Comparison of ENCODE assay signal across 8 cellular contexts in the genomic region with DNA sequence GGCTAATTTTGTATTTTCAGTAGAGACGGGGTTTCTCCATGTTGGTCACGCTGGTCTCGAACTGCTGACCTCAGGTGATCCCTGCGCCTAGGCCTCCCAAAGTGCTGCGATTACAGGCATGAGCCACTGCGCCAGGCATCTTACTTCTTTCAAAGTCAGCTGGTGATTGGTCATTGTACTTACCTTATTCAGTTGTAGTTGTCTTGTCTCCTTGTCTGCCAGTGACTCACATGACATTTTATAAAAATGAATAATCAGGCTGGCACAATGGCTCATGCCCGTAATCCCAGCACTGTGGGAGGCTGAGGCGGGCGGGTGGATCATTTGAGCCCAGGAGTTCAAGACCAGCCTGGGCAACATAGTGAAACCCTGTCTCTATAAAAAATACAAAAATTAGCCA. TPM values are rescaled to one million over a fixed set of nuclear protein-coding genes. Genes with fewer than 3 reads are reported as not detected.
DNase-seq lines count a peak whose midpoint lies in the region; ATAC-seq, FAIRE-seq and TF ChIP-seq lines count a peak whose summit lies in the region.
"Not testable (repeated sequence)": the region's sequence is repeated elsewhere in the genome, so short reads cannot be mapped to it uniquely, and the experiment has no call there.

No MANE protein-coding gene starts in this region.

- not testable (repeated sequence) for H3K27ac Mint-ChIP-seq in activated CD8-positive, alpha-beta T cell treated with anti-CD3 and anti-CD28 coated beads for 36 hours

- 0 out of 2 replicates have a peak overlapping the region, but pooled peaks have one; percentile 48 for H2BK20ac ChIP-seq in H1 (ENCODE audit: low read length)

- not testable (repeated sequence) for H3K27me3 Mint-ChIP-seq in activated CD8-positive, alpha-beta T cell treated with anti-CD3 and anti-CD28 coated beads for 36 hours

- 85 to 86% methylated on average over 9 of the region's 9 CpGs for WGBS in GM23248 (ENCODE audit: low coverage in 1 of 2, low lambda C conversion rate in 2 of 2, missing lambda C conversion rate in 2 of 2), 2 experiments
- 93% methylated on average over 9 of the region's 9 CpGs; no CpG with 5 or more reads in 1 of the 2 experiments for WGBS in H1 (ENCODE audit: extremely low coverage in 1 of 2, insufficient coverage in 1 of 2, insufficient read length in 1 of 2, insufficient replicate concordance in 2 of 2, low coverage in 1 of 2, low lambda C conversion rate in 2 of 2, missing lambda C conversion rate in 1 of 2), 2 experiments

- H4K5ac ChIP-seq in H1 (ENCODE audit: insufficient read length, low read depth, low read length): not testable (repeated sequence)

- H4K20me1 ChIP-seq in GM23248 (ENCODE audit: insufficient read depth); H1 (replicated peaks in 1 of 2; ENCODE audit: control insufficient read depth in 1 of 2, insufficient read depth in 2 of 2, low read length in 2 of 2): not testable (repeated sequence)

- not testable (repeated sequence) for H2AFZ ChIP-seq in GM23248; H1 (ENCODE audit: low read length)

- not testable (repeated sequence) for H2BK120ac ChIP-seq in H1 (replicated peaks; ENCODE audit: low read depth, low read length)

- H3K36me3 ChIP-seq in GM23248 (ENCODE audit: low read depth); H1 (ENCODE audit: control insufficient read depth in 2 of 4, insufficient read depth in 4 of 4, low read length in 3 of 4); upper lobe of right lung: not testable (repeated sequence)

- H2BK5ac ChIP-seq in H1 (ENCODE audit: low read depth, low read length): not testable (repeated sequence)

- H3F3A ChIP-seq in GM23248 (ENCODE audit: insufficient read depth): not testable (repeated sequence)

- H2BK12ac ChIP-seq in H1 (ENCODE audit: low read depth, low read length): not testable (repeated sequence)

- intact Hi-C loops in activated CD8-positive, alpha-beta T cell treated with anti-CD3 and anti-CD28 coated beads for 36 hours (cut with micrococcal nuclease); upper lobe of right lung (cut with DNase I): not testable (repeated sequence)

- not testable (repeated sequence) for H4K91ac ChIP-seq in H1 (replicated peaks; ENCODE audit: insufficient read length, low read length)

- not testable (repeated sequence) for H2BK15ac ChIP-seq in H1 (ENCODE audit: low read length)

- not testable (repeated sequence) for H3K9me3 Mint-ChIP-seq in activated CD8-positive, alpha-beta T cell treated with anti-CD3 and anti-CD28 coated beads for 36 hours

- not testable (repeated sequence) for H3K79me2 ChIP-seq in GM23248 (ENCODE audit: insufficient read depth); H1 (ENCODE audit: control insufficient read depth in 1 of 2, insufficient read depth in 2 of 2, low read length in 2 of 2)

- not testable (repeated sequence) for H3K4ac ChIP-seq in H1 (replicated peaks; ENCODE audit: insufficient read length, low read depth, low read length)

- not testable (repeated sequence) for H3K4me3 ChIP-seq in GM23248; H1 (ENCODE audit: extremely low read depth in 1 of 4, insufficient read depth in 2 of 4, low read depth in 3 of 4, low read length in 4 of 4); upper lobe of right lung

- H4K8ac ChIP-seq in H1 (ENCODE audit: extremely low read depth, insufficient read depth, low read length): not testable (repeated sequence)

- H2AK5ac ChIP-seq in H1 (ENCODE audit: low read depth, low read length): not testable (repeated sequence)

- CTCF ChIA-PET in RWPE1 (lab: Yijun Ruan, JAX); activated CD8-positive, alpha-beta T cell treated with anti-CD3 and anti-CD28 coated beads for 36 hours (lab: Charles Lee); H1 (lab: Charles Lee; ENCODE audit: partially characterized antibody): not testable (repeated sequence)

- POLR2A ChIA-PET in RWPE1 (lab: Yijun Ruan, JAX; ENCODE audit: low non-redundant PET); activated CD8-positive, alpha-beta T cell treated with anti-CD3 and anti-CD28 coated beads for 36 hours (lab: Charles Lee): not testable (repeated sequence)
- POLR2A ChIA-PET in H1 (lab: Charles Lee; ENCODE audit: partially characterized antibody): interaction anchor here (0.6 kb wide), 1 partner anchor 487 kb away, joined by 3 read pairs; no protein-coding TSS in a partner anchor

- not testable (repeated sequence) for H3K23me2 ChIP-seq in H1 (ENCODE audit: low read depth, low read length)

- FAIRE-seq in H1 (lab: Jason Lieb, UNC): not testable (repeated sequence)

- not testable (repeated sequence) for H3K9ac ChIP-seq in GM23248; H1 (replicated peaks in 1 of 4; ENCODE audit: extremely low read depth in 1 of 4, low read depth in 3 of 4, low read length in 3 of 4)

- H3K27ac ChIP-seq in GM23248; H1 (ENCODE audit: low read depth, low read length); upper lobe of right lung: not testable (repeated sequence)
- peak overlapping the region; percentile 15; the same call in 1 of the 2 replicates for H3K27ac ChIP-seq in RWPE1

- peak; percentile 84 for DNase-seq in A172 (ENCODE audit: low spot score)
- peak; percentile 31 for DNase-seq in GM23248
- DNase-seq in M059J (ENCODE audit: low read depth): peak; percentile 76
- DNase-seq in RWPE1 (ENCODE audit: low spot score): peak; percentile 86
- peak; percentile 6 for DNase-seq in activated CD8-positive, alpha-beta T cell treated with anti-CD3 and anti-CD28 coated beads for 36 hours
- not testable (repeated sequence) for DNase-seq in H1 (ENCODE audit: low read depth in 1 of 2, low spot score in 2 of 2)
- DNase-seq in left lobe of liver (ENCODE audit: low spot score): peak; percentile 19
- peak; percentile 17 for DNase-seq in upper lobe of right lung

- ATAC-seq in activated CD8-positive, alpha-beta T cell treated with anti-CD3 and anti-CD28 coated beads for 36 hours: peak; percentile 17
- ATAC-seq in left lobe of liver, upper lobe of right lung: not testable (repeated sequence)

- H3K27me3 ChIP-seq in GM23248 (replicated peaks; ENCODE audit: insufficient read depth); H1 (replicated peaks in 1 of 4; ENCODE audit: control insufficient read depth in 3 of 4, extremely low read depth in 1 of 4, insufficient read depth in 3 of 4, low read length in 3 of 4); upper lobe of right lung: not testable (repeated sequence)

- not testable (repeated sequence) for H3K4me3 Mint-ChIP-seq in activated CD8-positive, alpha-beta T cell treated with anti-CD3 and anti-CD28 coated beads for 36 hours

- TF ChIP-seq POLR2A in H1 (IDR thresholded peaks at IDR 0.05; ENCODE audit: control extremely low read depth in 1 of 2, low read depth in 2 of 2, low read length in 2 of 2): not testable (repeated sequence)

- not testable (repeated sequence) for TF ChIP-seq EP300 in H1 (IDR thresholded peaks at IDR 0.05; ENCODE audit: borderline replicate concordance in 1 of 2, low read depth in 2 of 2, low read length in 2 of 2)

- not testable (repeated sequence) for H3K18ac ChIP-seq in H1 (ENCODE audit: extremely low read depth, low read length)

- H3K14ac ChIP-seq in H1 (ENCODE audit: insufficient read length): not testable (repeated sequence)

- not testable (repeated sequence) for H3K36me3 Mint-ChIP-seq in activated CD8-positive, alpha-beta T cell treated with anti-CD3 and anti-CD28 coated beads for 36 hours (ENCODE audit: low read depth)

- TF ChIP-seq CTCF in RWPE1 (conservative IDR thresholded peaks at IDR 0.05; ENCODE audit: low read depth); activated CD8-positive, alpha-beta T cell treated with anti-CD3 and anti-CD28 coated beads for 36 hours (IDR thresholded peaks at IDR 0.05); H1 (IDR thresholded peaks at IDR 0.05; ENCODE audit: control extremely low read depth in 1 of 3, insufficient read depth in 1 of 3, low read depth in 1 of 3, low read length in 3 of 3); upper lobe of right lung (IDR thresholded peaks at IDR 0.05): not testable (repeated sequence)

- not testable (repeated sequence) for H3K9me2 ChIP-seq in GM23248 (ENCODE audit: insufficient read depth)

- not testable (repeated sequence) for H3K23ac ChIP-seq in H1 (ENCODE audit: insufficient read length)

- TF ChIP-seq RAD21 in H1 (IDR thresholded peaks at IDR 0.05 in 1 of 2, conservative IDR thresholded peaks at IDR 0.05 in 1 of 2; ENCODE audit: low read depth in 2 of 2, low read length in 2 of 2): not testable (repeated sequence)

- not testable (repeated sequence) for H3K4me1 ChIP-seq in GM23248 (ENCODE audit: insufficient read depth); H1 (replicated peaks in 1 of 4; ENCODE audit: control insufficient read depth in 3 of 4, insufficient read depth in 4 of 4, low read length in 3 of 4); upper lobe of right lung

- H3K79me1 ChIP-seq in H1 (ENCODE audit: low read depth, low read length): not testable (repeated sequence)

- H3K4me2 ChIP-seq in GM23248 (ENCODE audit: unreplicated experiment); H1 (ENCODE audit: insufficient read depth in 1 of 2, low read depth in 2 of 2, low read length in 2 of 2): not testable (repeated sequence)

- in situ Hi-C loops in GM23248 (cut with MboI): not testable (repeated sequence)

- not testable (repeated sequence) for H3K56ac ChIP-seq in H1 (replicated peaks; ENCODE audit: insufficient read length, low read depth, low read length)

- not testable (repeated sequence) for H3K9me3 ChIP-seq in GM23248 (ENCODE audit: low read depth); H1 (ENCODE audit: insufficient read depth in 2 of 2, low read depth in 1 of 2, low read length in 1 of 2); upper lobe of right lung

- not testable (repeated sequence) for H3K4me1 Mint-ChIP-seq in activated CD8-positive, alpha-beta T cell treated with anti-CD3 and anti-CD28 coated beads for 36 hours (ENCODE audit: low read depth)

RNA-seq across cellular contexts. Expression of gene TAF5, which starts 7.0 kb away (rescaled TPM):
- 11.7 and 13.4 TPM in 2 replicates for total RNA-seq in A172 (2014; rRNA removed; shearing (Covaris generic))
- total RNA-seq in GM23248 (2014; rRNA removed; shearing (Covaris generic)): 4.0 and 4.7 TPM in 2 replicates
- polyA plus RNA-seq in GM23248 (2016; fragmentation: Nextera tagmentation; extraction: Ambion mirVana) (1.7 TPM in 2 replicates), H1 (2011; rRNA removed) (4.0 and 5.8 TPM in 2 replicates)
- total RNA-seq in M059J (2014; rRNA removed; shearing (Covaris generic)): 4.9 and 7.6 TPM in 2 replicates
- 10 to 100 TPM; 11.1 to 13.0 TPM for total RNA-seq in activated CD8-positive, alpha-beta T cell treated with anti-CD3 and anti-CD28 coated beads for 36 hours
- total RNA-seq in H1 (2021; fragmentation: NEBNext Ultra II Directional; extraction: Animal tissue kit (Norgen Biotek cat#: 25700)): 14.5 and 15.6 TPM in 2 replicates
- 6.8 TPM for polyA plus RNA-seq in H1 (2011; cell fraction: cytosol; rRNA removed)
- 2.3 TPM for polyA plus RNA-seq in H1 (2011; cell fraction: nucleus; rRNA removed)
- polyA plus RNA-seq in H1 (2012, experiment 1 of 2): 6.9 to 12.3 TPM (median 8.3 TPM) in 4 replicates
- polyA plus RNA-seq in H1 (2012, experiment 2 of 2): 1.4 TPM
- polyA plus RNA-seq in H1 (2013, experiment 1 of 2): 8.2 TPM
- 9.1 TPM for polyA plus RNA-seq in H1 (2013, experiment 2 of 2)
- polyA minus RNA-seq in H1 (2011; rRNA and poly(A)+ RNA removed): 7.5 and 7.8 TPM in 2 replicates
- polyA minus RNA-seq in H1 (2011; cell fraction: cytosol; rRNA and poly(A)+ RNA removed): 6.7 TPM
- 6.0 TPM for polyA minus RNA-seq in H1 (2011; cell fraction: nucleus; rRNA and poly(A)+ RNA removed)
- total RNA-seq in left lobe of liver (2.1 TPM), upper lobe of right lung (4.1 TPM)

RNA-seq across cellular contexts. Expression of gene PCGF6, which starts 9.9 kb away (rescaled TPM):
- 42.0 and 42.8 TPM in 2 replicates for total RNA-seq in A172 (2014; rRNA removed; shearing (Covaris generic))
- 9.7 and 23.3 TPM in 2 replicates for total RNA-seq in GM23248 (2014; rRNA removed; shearing (Covaris generic))
- polyA plus RNA-seq in GM23248 (2016; fragmentation: Nextera tagmentation; extraction: Ambion mirVana) (12.6 and 14.4 TPM in 2 replicates), H1 (2011; rRNA removed) (4.0 and 6.9 TPM in 2 replicates)
- total RNA-seq in M059J (2014; rRNA removed; shearing (Covaris generic)): 16.8 and 26.6 TPM in 2 replicates
- total RNA-seq in activated CD8-positive, alpha-beta T cell treated with anti-CD3 and anti-CD28 coated beads for 36 hours: 10 to 100 TPM; 13.3 to 14.5 TPM
- total RNA-seq in H1 (2021; fragmentation: NEBNext Ultra II Directional; extraction: Animal tissue kit (Norgen Biotek cat#: 25700)): 16.2 and 18.6 TPM in 2 replicates
- polyA plus RNA-seq in H1 (2011; cell fraction: cytosol; rRNA removed): 8.9 TPM
- polyA plus RNA-seq in H1 (2011; cell fraction: nucleus; rRNA removed): 2.8 TPM
- 11.2 to 18.2 TPM (median 11.6 TPM) in 4 replicates for polyA plus RNA-seq in H1 (2012, experiment 1 of 2)
- 1.6 TPM for polyA plus RNA-seq in H1 (2012, experiment 2 of 2)
- 7.5 TPM for polyA plus RNA-seq in H1 (2013, experiment 1 of 2)
- polyA plus RNA-seq in H1 (2013, experiment 2 of 2): 7.6 TPM
- polyA minus RNA-seq in H1 (2011; rRNA and poly(A)+ RNA removed): 5.1 and 5.2 TPM in 2 replicates
- 5.1 TPM for polyA minus RNA-seq in H1 (2011; cell fraction: cytosol; rRNA and poly(A)+ RNA removed)
- 5.8 TPM for polyA minus RNA-seq in H1 (2011; cell fraction: nucleus; rRNA and poly(A)+ RNA removed)
- total RNA-seq in left lobe of liver (7.6 TPM), upper lobe of right lung (5.5 TPM)

RNA-seq across cellular contexts. Expression of gene ATP5MK, which starts 35.5 kb away (rescaled TPM):
- 854 and 1,006 TPM in 2 replicates for total RNA-seq in A172 (2014; rRNA removed; shearing (Covaris generic))
- total RNA-seq in GM23248 (2014; rRNA removed; shearing (Covaris generic)): 197 and 259 TPM in 2 replicates
- polyA plus RNA-seq in GM23248 (2016; fragmentation: Nextera tagmentation; extraction: Ambion mirVana) (566 and 592 TPM in 2 replicates), H1 (2011; rRNA removed) (144 and 280 TPM in 2 replicates)
- 454 and 610 TPM in 2 replicates for total RNA-seq in M059J (2014; rRNA removed; shearing (Covaris generic))
- total RNA-seq in activated CD8-positive, alpha-beta T cell treated with anti-CD3 and anti-CD28 coated beads for 36 hours: 100 to 1,000 TPM; 404 to 425 TPM
- 312 and 339 TPM in 2 replicates for total RNA-seq in H1 (2021; fragmentation: NEBNext Ultra II Directional; extraction: Animal tissue kit (Norgen Biotek cat#: 25700))
- 298 TPM for polyA plus RNA-seq in H1 (2011; cell fraction: cytosol; rRNA removed)
- 42.4 TPM for polyA plus RNA-seq in H1 (2011; cell fraction: nucleus; rRNA removed)
- polyA plus RNA-seq in H1 (2012, experiment 1 of 2): 189 to 357 TPM (median 246 TPM) in 4 replicates
- 776 TPM for polyA plus RNA-seq in H1 (2012, experiment 2 of 2)
- polyA plus RNA-seq in H1 (2013, experiment 1 of 2): 668 TPM
- polyA plus RNA-seq in H1 (2013, experiment 2 of 2): 698 TPM
- polyA minus RNA-seq in H1 (2011; rRNA and poly(A)+ RNA removed): 18.2 and 24.8 TPM in 2 replicates
- 13.4 TPM for polyA minus RNA-seq in H1 (2011; cell fraction: cytosol; rRNA and poly(A)+ RNA removed)
- 30.1 TPM for polyA minus RNA-seq in H1 (2011; cell fraction: nucleus; rRNA and poly(A)+ RNA removed)
- total RNA-seq in left lobe of liver (154 TPM), upper lobe of right lung (206 TPM)

RNA-seq across cellular contexts. Expression of gene PDCD11, which starts 35.6 kb away (rescaled TPM):
- total RNA-seq in A172 (2014; rRNA removed; shearing (Covaris generic)): 28.7 and 33.7 TPM in 2 replicates
- 25.2 and 26.6 TPM in 2 replicates for total RNA-seq in GM23248 (2014; rRNA removed; shearing (Covaris generic))
- polyA plus RNA-seq in GM23248 (2016; fragmentation: Nextera tagmentation; extraction: Ambion mirVana) (16.0 and 17.5 TPM in 2 replicates), H1 (2011; rRNA removed) (18.1 and 24.3 TPM in 2 replicates)
- total RNA-seq in M059J (2014; rRNA removed; shearing (Covaris generic)): 16.3 and 16.5 TPM in 2 replicates
- 10 to 100 TPM; 63.7 to 68.8 TPM for total RNA-seq in activated CD8-positive, alpha-beta T cell treated with anti-CD3 and anti-CD28 coated beads for 36 hours
- total RNA-seq in H1 (2021; fragmentation: NEBNext Ultra II Directional; extraction: Animal tissue kit (Norgen Biotek cat#: 25700)): 78.5 and 79.1 TPM in 2 replicates
- 30.7 TPM for polyA plus RNA-seq in H1 (2011; cell fraction: cytosol; rRNA removed)
- 90.1 TPM for polyA plus RNA-seq in H1 (2011; cell fraction: nucleus; rRNA removed)
- polyA plus RNA-seq in H1 (2012, experiment 1 of 2): 53.2 to 61.0 TPM (median 55.8 TPM) in 4 replicates
- polyA plus RNA-seq in H1 (2012, experiment 2 of 2): 12.5 TPM
- polyA plus RNA-seq in H1 (2013, experiment 1 of 2): 44.6 TPM
- 49.0 TPM for polyA plus RNA-seq in H1 (2013, experiment 2 of 2)
- polyA minus RNA-seq in H1 (2011; rRNA and poly(A)+ RNA removed): 91.5 and 96.4 TPM in 2 replicates
- 37.8 TPM for polyA minus RNA-seq in H1 (2011; cell fraction: cytosol; rRNA and poly(A)+ RNA removed)
- 71.9 TPM for polyA minus RNA-seq in H1 (2011; cell fraction: nucleus; rRNA and poly(A)+ RNA removed)
- total RNA-seq in left lobe of liver (9.0 TPM), upper lobe of right lung (25.1 TPM)
